Comparison of ENCODE assay signal across 26 cellular contexts in genomic region chr20:40869416-40870147, GRCh38.
DNase-seq lines count a peak whose midpoint lies in the region; ATAC-seq and TF ChIP-seq lines count a peak whose summit lies in the region.
"Had no signal": no experiment of that assay in that cellular context is flagged by ENCODE, and none has a peak within 500 bp of the region (broad histone marks: within the 10 kb centered on the region; RNA-seq: fewer than 3 reads in every experiment).

No MANE protein-coding gene starts in this region.

- peaks cover 12% of the 10 kb centered on the region for H3K27me3 Mint-ChIP-seq in nephron (ENCODE audit: low read depth)
- H3K27me3 Mint-ChIP-seq: activated CD4-positive, alpha-beta memory T cell treated with anti-CD3 and anti-CD28 coated beads, Interleukin-2, amount 10 ng/mL, durations not matched to agents 7 days and 5 days; CD4-positive, alpha-beta memory T cell; T-helper 17 cell had no signal

- no peak overlapping the region for H3K9ac ChIP-seq in SK-N-SH

- peak overlapping the region; percentile 26; the same call in 1 of the 2 replicates for H3K4me2 ChIP-seq in SK-N-SH
- no peak overlapping the region for H3K4me2 ChIP-seq in OCI-LY7 (ENCODE audit: low read length)

- CTCF ChIA-PET in SK-N-SH (lab: Yijun Ruan, JAX) (interaction anchor here (0.6 to 4.7 kb wide), 4 partner anchors 20 to 163 kb away, joined by 3 to 12 read pairs (median 4); no protein-coding TSS in a partner anchor), OCI-LY7 (lab: Charles Lee; ENCODE audit: unreplicated experiment) (interaction anchor here (0.6 kb wide), 1 partner anchor 16 kb away, joined by 3 read pairs; no protein-coding TSS in a partner anchor)

- H3K27me3 ChIP-seq in SK-N-SH (ENCODE audit: insufficient read depth) (no peaks in the 10 kb centered on the region), tibial artery (no peaks in the 10 kb centered on the region)
- H3K27me3 ChIP-seq: dorsolateral prefrontal cortex, sigmoid colon, transverse colon had no signal

- peak overlapping the region; percentile 55 to 75 (median 65) for H3K27ac Mint-ChIP-seq in nephron
- H3K27ac Mint-ChIP-seq: activated CD4-positive, alpha-beta memory T cell treated with anti-CD3 and anti-CD28 coated beads, Interleukin-2, amount 10 ng/mL, durations not matched to agents 7 days and 5 days; activated naive CD4-positive, alpha-beta T cell treated with anti-CD3 and anti-CD28 coated beads, Interleukin-2, amount 10 ng/mL, durations not matched to agents 7 days and 5 days; CD4-positive, alpha-beta memory T cell; T-helper 17 cell had no signal

- H3K9me2 ChIP-seq in SK-N-SH (no peaks in the 10 kb centered on the region), OCI-LY7 (ENCODE audit: insufficient read depth, low read length) (no peaks in the 10 kb centered on the region)

- no peak overlapping the region for H2AFZ ChIP-seq in SK-N-SH (ENCODE audit: low read depth)
- H2AFZ ChIP-seq in OCI-LY7 (ENCODE audit: low read length): no peak overlapping the region

- WGBS in SK-N-SH (ENCODE audit: low lambda C conversion rate): 41% methylated on average over 7 of the region's 9 CpGs

- H3K27ac ChIP-seq in SK-N-SH (ENCODE audit: low read depth in 2 of 2, low read length in 1 of 2) (no peak overlapping the region), tibial artery (peak overlapping the region; percentile 2 to 68), OCI-LY7 (ENCODE audit: low read depth, low read length, poor library complexity, severe bottlenecking) (no peak overlapping the region)
- H3K27ac ChIP-seq: dorsolateral prefrontal cortex, lower lobe of right lung, SK-N-MC had no signal

- H3K36me3 ChIP-seq in SK-N-SH (replicated peaks in 1 of 2; ENCODE audit: control insufficient read depth in 1 of 2, insufficient read depth in 2 of 2, low read length in 1 of 2) (no peaks in the 10 kb centered on the region), tibial artery (no peaks in the 10 kb centered on the region), OCI-LY7 (ENCODE audit: insufficient read depth, low read length) (no peaks in the 10 kb centered on the region)
- H3K36me3 ChIP-seq: lower lobe of right lung, sigmoid colon, transverse colon had no signal

- POLR2A ChIA-PET in SK-N-SH (lab: Yijun Ruan, JAX) (no interaction called here), OCI-LY7 (lab: Charles Lee) (interaction anchor here (0.6 kb wide), 1 partner anchor 36 kb away, joined by 3 read pairs; no protein-coding TSS in a partner anchor)

- BruUV-seq in OCI-LY7 (replicated peaks; lab: Mats Ljungman, UMichigan): no TSS peak

- H3F3A ChIP-seq in SK-N-SH (replicated peaks; ENCODE audit: insufficient read depth): no peaks in the 10 kb centered on the region

- no peaks in the 10 kb centered on the region for H4K20me1 ChIP-seq in SK-N-SH (ENCODE audit: insufficient read depth)
- no peaks in the 10 kb centered on the region for H4K20me1 ChIP-seq in OCI-LY7 (ENCODE audit: insufficient read depth, low read length)

- no peak overlapping the region for H3K4me3 Mint-ChIP-seq in nephron
- H3K4me3 Mint-ChIP-seq: activated CD4-positive, alpha-beta memory T cell treated with anti-CD3 and anti-CD28 coated beads, Interleukin-2, amount 10 ng/mL, durations not matched to agents 7 days and 5 days; activated naive CD4-positive, alpha-beta T cell treated with anti-CD3 and anti-CD28 coated beads, Interleukin-2, amount 10 ng/mL, durations not matched to agents 7 days and 5 days; CD4-positive, alpha-beta memory T cell; T-helper 17 cell had no signal

- intact Hi-C loops in tibial artery (cut with DNase I; ENCODE audit: low total_unique reads) (no loop called here), OCI-LY7 (cut with micrococcal nuclease; ENCODE audit: unreplicated experiment) (no loop called here)

- H3K9me3 Mint-ChIP-seq in nephron: peaks cover 3% of the 10 kb centered on the region
- H3K9me3 Mint-ChIP-seq: activated CD4-positive, alpha-beta memory T cell treated with anti-CD3 and anti-CD28 coated beads, Interleukin-2, amount 10 ng/mL, durations not matched to agents 7 days and 5 days; activated naive CD4-positive, alpha-beta T cell treated with anti-CD3 and anti-CD28 coated beads, Interleukin-2, amount 10 ng/mL, durations not matched to agents 7 days and 5 days; CD4-positive, alpha-beta memory T cell had no signal

- H3K4me3 ChIP-seq in SK-N-SH (ENCODE audit: low read depth in 2 of 2, low read length in 1 of 2) (no peak overlapping the region), tibial artery (no peak overlapping the region), OCI-LY7 (ENCODE audit: low read depth, low read length, poor library complexity, severe bottlenecking) (no peak overlapping the region)
- H3K4me3 ChIP-seq: dorsolateral prefrontal cortex, lower lobe of right lung, sigmoid colon, SK-N-MC, transverse colon had no signal

- H3K4me1 ChIP-seq in SK-N-SH (ENCODE audit: control insufficient read depth in 1 of 2, insufficient read depth in 2 of 2, low read depth in 1 of 2, low read length in 1 of 2): peaks cover 0 to 6% of the 10 kb centered on the region in 2 experiments; a peak in 2 of 4 replicates
- H3K4me1 ChIP-seq in tibial artery: peaks cover 5 to 32% (median 21%) of the 10 kb centered on the region in 4 donors
- no peaks in the 10 kb centered on the region for H3K4me1 ChIP-seq in OCI-LY7 (ENCODE audit: insufficient read depth, low read length, poor library complexity, severe bottlenecking)

- no peaks in the 10 kb centered on the region for H3K36me3 Mint-ChIP-seq in nephron (ENCODE audit: low read depth)
- H3K36me3 Mint-ChIP-seq: activated naive CD4-positive, alpha-beta T cell treated with anti-CD3 and anti-CD28 coated beads, Interleukin-2, amount 10 ng/mL, durations not matched to agents 7 days and 5 days; CD4-positive, alpha-beta memory T cell had no signal

- no peak for TF ChIP-seq CTCF in SK-N-SH (IDR thresholded peaks at IDR 0.05)
- no peak for TF ChIP-seq CTCF in nephron (IDR thresholded peaks at IDR 0.05; ENCODE audit: unreplicated experiment in 3 of 3)
- TF ChIP-seq CTCF in tibial artery (IDR thresholded peaks at IDR 0.05): no peak
- no peak for TF ChIP-seq CTCF in OCI-LY7 (conservative IDR thresholded peaks at IDR 0.05; ENCODE audit: low read length)

- no peak for TF ChIP-seq RAD21 in SK-N-SH (IDR thresholded peaks at IDR 0.05; ENCODE audit: low read length)

- H3K9me3 ChIP-seq in SK-N-SH: no peaks in the 10 kb centered on the region
- H3K9me3 ChIP-seq in tibial artery: no peaks in the 10 kb centered on the region
- no peaks in the 10 kb centered on the region for H3K9me3 ChIP-seq in OCI-LY7 (ENCODE audit: low read length)
- H3K9me3 ChIP-seq: lower lobe of right lung, sigmoid colon, transverse colon had no signal

- no peak for TF ChIP-seq EP300 in SK-N-SH (IDR thresholded peaks at IDR 0.05; ENCODE audit: borderline replicate concordance in 1 of 2, low read depth in 1 of 2, low read length in 1 of 2)

- H3K4me1 Mint-ChIP-seq in nephron: peaks cover 25% of the 10 kb centered on the region
- H3K4me1 Mint-ChIP-seq: activated CD4-positive, alpha-beta memory T cell treated with anti-CD3 and anti-CD28 coated beads, Interleukin-2, amount 10 ng/mL, durations not matched to agents 7 days and 5 days; activated naive CD4-positive, alpha-beta T cell treated with anti-CD3 and anti-CD28 coated beads, Interleukin-2, amount 10 ng/mL, durations not matched to agents 7 days and 5 days; CD4-positive, alpha-beta memory T cell had no signal

- ATAC-seq in SK-N-SH treated with all-trans-retinoic acid at 6 μM for 48 hours: no peak
- ATAC-seq: stimulated activated naive CD8-positive, alpha-beta T cell treated with anti-CD3 and anti-CD28 coated beads, Interleukin-15, Interleukin-2, amounts not matched to agents 100 U/mL and 50 U/mL, for 24 hours; T-helper 17 cell had no signal

- no peak for DNase-seq in SK-N-SH
- DNase-seq in dermis blood vessel endothelial cell: peak; percentile 20
- no peak for DNase-seq in tibial artery
- no peak for DNase-seq in OCI-LY7 (ENCODE audit: low spot score)
- DNase-seq in cerebellar cortex (ENCODE audit: low spot score): no peak
- DNase-seq in dedifferentiated amniotic fluid mesenchymal stem cell (ENCODE audit: extremely low spot score): no peak
- DNase-seq: activated CD4-positive, alpha-beta memory T cell treated with anti-CD3 and anti-CD28 coated beads, Interleukin-2, amount 10 ng/mL, durations not matched to agents 7 days and 5 days; activated CD4-positive, alpha-beta T cell treated with anti-CD3 and anti-CD28 coated beads for 1 hour; activated CD8-positive, alpha-beta memory T cell treated with anti-CD3 and anti-CD28 coated beads, Interleukin-2, amount 50 U/mL, for 48 hours; activated naive CD4-positive, alpha-beta T cell treated with anti-CD3 and anti-CD28 coated beads, Interleukin-2, amount 10 ng/mL, durations not matched to agents 7 days and 5 days; AML-193; CD4-positive, alpha-beta memory T cell; dorsolateral prefrontal cortex; KBM-7; lower lobe of right lung; MM.1S; NCI-H1417 treated with DMSO at 0.1 percent for 48 hours; NCI-H510A; OCI-M1; sigmoid colon; stimulated activated naive CD8-positive, alpha-beta T cell treated with anti-CD3 and anti-CD28 coated beads, Interleukin-15, Interleukin-2, amounts not matched to agents 100 U/mL and 50 U/mL, for 24 hours; T-helper 17 cell; transverse colon had no signal

- no peaks in the 10 kb centered on the region for H3K79me2 ChIP-seq in SK-N-SH (ENCODE audit: insufficient read depth)
- no peaks in the 10 kb centered on the region for H3K79me2 ChIP-seq in OCI-LY7 (ENCODE audit: insufficient read depth, low read depth, low read length)

TF ChIP-seq in SK-N-SH, 30 proteins besides CTCF, POLR2A, EP300 and RAD21 (continues in another document):
- TF ChIP-seq MAX (IDR thresholded peaks at IDR 0.05; ENCODE audit: low read depth): no peak

TF ChIP-seq in SK-N-SH treated with all-trans-retinoic acid at 6 μM for 48 hours, 23 proteins besides CTCF, POLR2A, EP300 and RAD21 (continues in another document):
- no peak for TF ChIP-seq TOX (CRISPR knock-in tag; IDR thresholded peaks at IDR 0.05; ENCODE audit: borderline replicate concordance)
- TF ChIP-seq ZFP30 (CRISPR knock-in tag; IDR thresholded peaks at IDR 0.05): no peak
- TF ChIP-seq ZNF8 (CRISPR knock-in tag; IDR thresholded peaks at IDR 0.05): no peak
- no peak for TF ChIP-seq ZFP3 (CRISPR knock-in tag; IDR thresholded peaks at IDR 0.05)
- no peak for TF ChIP-seq ZNF565 (CRISPR knock-in tag; conservative IDR thresholded peaks at IDR 0.05; ENCODE audit: low read depth)
- no peak for TF ChIP-seq ZNF70 (CRISPR knock-in tag; IDR thresholded peaks at IDR 0.05)
- TF ChIP-seq PPARA (CRISPR knock-in tag; IDR thresholded peaks at IDR 0.05; ENCODE audit: borderline replicate concordance): no peak
- TF ChIP-seq CREB5 (CRISPR knock-in tag; IDR thresholded peaks at IDR 0.05; ENCODE audit: low read depth): no peak

Comparison
In these comparisons a context has a peak if more than half of its experiments do, and no peak if none do; other contexts are left out.
1. H3K27ac ChIP-seq: peak in tibial artery (2 of 2); none in SK-N-SH (0 of 2) and OCI-LY7 (single experiment).